10 cellular contexts compared by ENCODE assay signal in genomic region chr17:64494121-64494520, GRCh38. TPM values are rescaled to one million over a fixed set of nuclear protein-coding genes. Genes with fewer than 3 reads are reported as not detected.
DNase-seq lines count a peak whose midpoint lies in the region; TF ChIP-seq lines count a peak whose summit lies in the region.
"Had no signal": no experiment of that assay in that cellular context is flagged by ENCODE, and none has a peak within 500 bp of the region (broad histone marks: within the 10 kb centered on the region; RNA-seq: fewer than 3 reads in every experiment).

No MANE protein-coding gene starts in this region.

- peaks cover 16 to 29% (median 25%) of the 10 kb centered on the region in 3 donors for H3K27me3 Mint-ChIP-seq in immature natural killer cell (ENCODE audit: low read depth in 3 of 3)

- H3K9me3 Mint-ChIP-seq in immature natural killer cell, result no peaks in the 10 kb centered on the region

- peaks cover 50 to 63% of the 10 kb centered on the region in 2 donors for H3K4me1 Mint-ChIP-seq in immature natural killer cell

- H3K27me3 ChIP-seq in GM06990 (replicated peaks; ENCODE audit: control insufficient read depth, insufficient read depth, low read length), result no peaks in the 10 kb centered on the region

- TF ChIP-seq POLR2A in NB4 (IDR thresholded peaks at IDR 0.05; ENCODE audit: extremely low read depth, insufficient read length), result no peak

- no peak overlapping the region for H3K27ac ChIP-seq in coronary artery

- peak overlapping the region in 1 of 6 donors; percentile 78 for H3K27ac Mint-ChIP-seq in immature natural killer cell

- TF ChIP-seq CTCF in GM06990 (IDR thresholded peaks at IDR 0.05; ENCODE audit: insufficient read depth, low read length, poor library complexity, severe bottlenecking) (no peak), NB4 (IDR thresholded peaks at IDR 0.05; ENCODE audit: low read depth, low read length) (no peak), coronary artery (IDR thresholded peaks at IDR 0.05) (no peak)

- DNase-seq in GM06990 (ENCODE audit: extremely low read depth, insufficient read length) (no peak), NB4 (ENCODE audit: low read depth) (no peak), immature natural killer cell (no peak), HUDEP-2 (lab: John Stamatoyannopoulos, UW; ENCODE audit: unreplicated experiment in 76 of 76) (no peak), middle frontal gyrus (ENCODE audit: extremely low spot score, low spot score) (no peak), coronary artery (ENCODE audit: low spot score) (no peak)
- DNase-seq: central memory CD4-positive, alpha-beta T cell; DMS53; NCI-H1105; SW 1271 had no signal

- H3K36me3 Mint-ChIP-seq in immature natural killer cell, result peaks cover 10 to 19% (median 17%) of the 10 kb centered on the region in 3 donors

- peak overlapping the region in 3 of 5 donors; percentile 53 to 76 (median 70) for H3K4me3 Mint-ChIP-seq in immature natural killer cell

- H3K4me3 ChIP-seq in GM06990 (replicated peaks; ENCODE audit: low read depth, low read length), result peak overlapping the region; percentile 27; the same call in 1 of the 2 replicates
- H3K4me3 ChIP-seq in NB4 (ENCODE audit: low read depth, low read length), result peak overlapping the region; percentile 70
- no peak overlapping the region for H3K4me3 ChIP-seq in coronary artery

- H3K36me3 ChIP-seq in GM06990 (ENCODE audit: control insufficient read depth, insufficient read depth, low read length), result peaks cover 8% of the 10 kb centered on the region

RNA-seq across cellular contexts. Expression of gene POLG2, which starts 2.7 kb away (rescaled TPM):
- 10 to 100 TPM in 1 of 3 donors, 1 to 10 TPM in 2; 3.4 to 10.7 (median 4.3) TPM for polyA plus RNA-seq in immature natural killer cell

RNA-seq across cellular contexts. Expression of gene DDX5, which starts 12.0 kb away (rescaled TPM):
- 1,000 to 10,000 TPM in 2 of 3 donors, 100 to 1,000 TPM in 1; 902 to 1,477 (median 1,071) TPM for polyA plus RNA-seq in immature natural killer cell

RNA-seq across cellular contexts. Expression of gene CEP95, which starts 12.7 kb away (rescaled TPM):
- 10 to 100 TPM in 1 of 3 donors, 1 to 10 TPM in 2; 7.1 to 12.7 (median 7.5) TPM for polyA plus RNA-seq in immature natural killer cell

RNA-seq across cellular contexts. Expression of gene MILR1, which starts 45.2 kb away (rescaled TPM):
- polyA plus RNA-seq in immature natural killer cell, result 1 to 10 TPM in 2 of 3 donors, not detected in 1; 1.8 to 9.6 TPM
